Comparison of ENCODE assay signal across 25 cellular contexts in genomic region chr7:70171369-70171768, GRCh38.
"Had no signal": no experiment of that assay in that cellular context is flagged by ENCODE, and none has a peak within 500 bp of the region (broad histone marks: within the 10 kb centered on the region; RNA-seq: fewer than 3 reads in every experiment).

No MANE protein-coding gene starts in this region.

- DNase-seq: naive thymus-derived CD4-positive, alpha-beta T cell; natural killer cell; nucleus accumbens; pancreas; right cardiac atrium; right lobe of liver; sigmoid colon; small intestine; stimulated activated CD4-positive, alpha-beta T cell treated with anti-CD3 and anti-CD28 coated beads, Interleukin-15, amount 100 ng/mL, for 24 hours; stimulated activated CD4-positive, alpha-beta T cell treated with anti-CD3 and anti-CD28 coated beads, Interleukin-2, amount 100 ng/mL, for 24 hours; stimulated activated CD4-positive, alpha-beta T cell treated with anti-CD3 and anti-CD28 coated beads, Interleukin-2, amount 100 ng/mL, for 48 hours; stimulated activated CD4-positive, alpha-beta T cell treated with anti-CD3 and anti-CD28 coated beads, Interleukin-4, amount 100 ng/mL, for 24 hours; stimulated activated naive B cell treated with anti-CD40 and anti-IgM and Interleukin-4, amounts not matched to agents 10 μg/mL and 1 μg/mL and 100 μg/mL, for 72 hours; stimulated activated naive CD4-positive, alpha-beta T cell treated with Interleukin-2 at 50 U/mL for 16 hours; stomach; substantia nigra; testis; tibial artery; transverse colon; upper lobe of right lung; uterus had no signal

- H3K4me3 ChIP-seq: pancreas, prostate gland, right lobe of liver, sigmoid colon, stomach, suprapubic skin, testis, tibial artery, transverse colon, upper lobe of right lung, uterus had no signal

- H3K27ac ChIP-seq: neutrophil, pancreas, prostate gland, right lobe of liver, sigmoid colon, stomach, suprapubic skin, testis, tibial artery, transverse colon, upper lobe of right lung, uterus had no signal

- ATAC-seq: naive thymus-derived CD4-positive, alpha-beta T cell; natural killer cell; pancreas; right cardiac atrium; right lobe of liver; stimulated activated effector memory CD8-positive, alpha-beta T cell treated with anti-CD3 and anti-CD28 coated beads, Interleukin-12 subunit alpha, Interleukin-12 subunit beta, amount 100 ng/mL, for 72 hours; stimulated activated naive B cell treated with anti-CD40 and anti-IgM and Interleukin-4, amounts not matched to agents 10 μg/mL and 1 μg/mL and 100 μg/mL, for 72 hours; upper lobe of right lung had no signal

- H3K27me3 ChIP-seq: pancreas, right lobe of liver, sigmoid colon, stomach, suprapubic skin, testis, tibial artery, transverse colon, upper lobe of right lung, uterus had no signal

- H3K36me3 ChIP-seq: neutrophil, pancreas, prostate gland, right lobe of liver, sigmoid colon, stomach, suprapubic skin, tibial artery, transverse colon, upper lobe of right lung, uterus had no signal

- H3K9me3 ChIP-seq: pancreas, prostate gland, right lobe of liver, sigmoid colon, suprapubic skin, testis, transverse colon, uterus had no signal

- H3K4me1 ChIP-seq: pancreas, prostate gland, right lobe of liver, sigmoid colon, stomach, suprapubic skin, testis, tibial artery, transverse colon, upper lobe of right lung, uterus had no signal

- FAIRE-seq: pancreas, small intestine had no signal
